Comparison of ENCODE assay signal across 1 cellular context in the genomic region with DNA sequence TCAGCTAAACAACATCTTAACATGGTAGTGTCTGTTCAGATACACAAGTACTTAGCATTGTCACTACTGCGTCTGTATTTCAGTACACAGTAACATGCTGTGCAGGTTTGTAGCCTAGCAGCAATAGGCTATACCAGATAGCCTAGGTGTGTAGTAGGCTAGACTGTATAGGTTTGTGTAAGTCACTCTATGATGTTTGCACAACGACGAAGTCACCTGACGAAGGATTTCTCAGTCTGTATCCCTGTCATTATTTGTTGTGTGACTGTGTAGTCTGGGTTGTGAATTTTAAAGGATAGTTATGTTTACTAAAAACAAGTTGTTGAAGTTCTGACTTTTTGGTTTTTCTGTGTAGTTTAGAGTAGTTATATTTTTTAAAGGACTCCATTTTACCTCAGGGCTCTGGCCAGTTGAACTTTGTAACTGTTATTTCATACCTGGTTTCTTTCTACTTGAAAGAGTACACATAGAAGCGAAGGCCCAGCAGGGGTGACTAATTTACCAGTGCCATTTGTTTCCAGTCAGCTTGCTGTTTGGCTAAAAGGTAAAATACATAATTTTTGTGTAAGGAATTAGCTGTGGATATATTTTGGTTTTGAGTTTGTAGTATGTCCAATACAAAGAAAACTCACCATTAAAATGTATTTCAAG.
TF ChIP-seq lines count a peak whose summit lies in the region.

No MANE protein-coding gene starts in this region.

TF ChIP-seq in HepG2, 621 proteins besides CTCF, POLR2A, EP300 and RAD21 (continued from another document and continues in another):
- no peak for TF ChIP-seq ZNF782 (CRISPR knock-in tag; IDR thresholded peaks at IDR 0.05; ENCODE audit: borderline replicate concordance)
- TF ChIP-seq TBL1XR1 (IDR thresholded peaks at IDR 0.05; ENCODE audit: borderline replicate concordance, low read length, partially characterized antibody), result no peak
- no peak for TF ChIP-seq ZNF44 (CRISPR knock-in tag; IDR thresholded peaks at IDR 0.05)
- no peak for TF ChIP-seq TOPORS (CRISPR knock-in tag; IDR thresholded peaks at IDR 0.05)
- TF ChIP-seq, protein P1, sequence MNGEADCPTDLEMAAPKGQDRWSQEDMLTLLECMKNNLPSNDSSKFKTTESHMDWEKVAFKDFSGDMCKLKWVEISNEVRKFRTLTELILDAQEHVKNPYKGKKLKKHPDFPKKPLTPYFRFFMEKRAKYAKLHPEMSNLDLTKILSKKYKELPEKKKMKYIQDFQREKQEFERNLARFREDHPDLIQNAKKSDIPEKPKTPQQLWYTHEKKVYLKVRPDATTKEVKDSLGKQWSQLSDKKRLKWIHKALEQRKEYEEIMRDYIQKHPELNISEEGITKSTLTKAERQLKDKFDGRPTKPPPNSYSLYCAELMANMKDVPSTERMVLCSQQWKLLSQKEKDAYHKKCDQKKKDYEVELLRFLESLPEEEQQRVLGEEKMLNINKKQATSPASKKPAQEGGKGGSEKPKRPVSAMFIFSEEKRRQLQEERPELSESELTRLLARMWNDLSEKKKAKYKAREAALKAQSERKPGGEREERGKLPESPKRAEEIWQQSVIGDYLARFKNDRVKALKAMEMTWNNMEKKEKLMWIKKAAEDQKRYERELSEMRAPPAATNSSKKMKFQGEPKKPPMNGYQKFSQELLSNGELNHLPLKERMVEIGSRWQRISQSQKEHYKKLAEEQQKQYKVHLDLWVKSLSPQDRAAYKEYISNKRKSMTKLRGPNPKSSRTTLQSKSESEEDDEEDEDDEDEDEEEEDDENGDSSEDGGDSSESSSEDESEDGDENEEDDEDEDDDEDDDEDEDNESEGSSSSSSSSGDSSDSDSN (CRISPR knock-in tag; IDR thresholded peaks at IDR 0.05), result 0 out of 2 replicates have a peak, but pooled peaks have one; percentile 17
- TF ChIP-seq ZFP41 (CRISPR knock-in tag; IDR thresholded peaks at IDR 0.05; ENCODE audit: borderline replicate concordance), result no peak
- TF ChIP-seq CCAR2 (optimal IDR thresholded peaks at IDR 0.05; ENCODE audit: low read depth, low read length), result no peak
- TF ChIP-seq, protein P2, sequence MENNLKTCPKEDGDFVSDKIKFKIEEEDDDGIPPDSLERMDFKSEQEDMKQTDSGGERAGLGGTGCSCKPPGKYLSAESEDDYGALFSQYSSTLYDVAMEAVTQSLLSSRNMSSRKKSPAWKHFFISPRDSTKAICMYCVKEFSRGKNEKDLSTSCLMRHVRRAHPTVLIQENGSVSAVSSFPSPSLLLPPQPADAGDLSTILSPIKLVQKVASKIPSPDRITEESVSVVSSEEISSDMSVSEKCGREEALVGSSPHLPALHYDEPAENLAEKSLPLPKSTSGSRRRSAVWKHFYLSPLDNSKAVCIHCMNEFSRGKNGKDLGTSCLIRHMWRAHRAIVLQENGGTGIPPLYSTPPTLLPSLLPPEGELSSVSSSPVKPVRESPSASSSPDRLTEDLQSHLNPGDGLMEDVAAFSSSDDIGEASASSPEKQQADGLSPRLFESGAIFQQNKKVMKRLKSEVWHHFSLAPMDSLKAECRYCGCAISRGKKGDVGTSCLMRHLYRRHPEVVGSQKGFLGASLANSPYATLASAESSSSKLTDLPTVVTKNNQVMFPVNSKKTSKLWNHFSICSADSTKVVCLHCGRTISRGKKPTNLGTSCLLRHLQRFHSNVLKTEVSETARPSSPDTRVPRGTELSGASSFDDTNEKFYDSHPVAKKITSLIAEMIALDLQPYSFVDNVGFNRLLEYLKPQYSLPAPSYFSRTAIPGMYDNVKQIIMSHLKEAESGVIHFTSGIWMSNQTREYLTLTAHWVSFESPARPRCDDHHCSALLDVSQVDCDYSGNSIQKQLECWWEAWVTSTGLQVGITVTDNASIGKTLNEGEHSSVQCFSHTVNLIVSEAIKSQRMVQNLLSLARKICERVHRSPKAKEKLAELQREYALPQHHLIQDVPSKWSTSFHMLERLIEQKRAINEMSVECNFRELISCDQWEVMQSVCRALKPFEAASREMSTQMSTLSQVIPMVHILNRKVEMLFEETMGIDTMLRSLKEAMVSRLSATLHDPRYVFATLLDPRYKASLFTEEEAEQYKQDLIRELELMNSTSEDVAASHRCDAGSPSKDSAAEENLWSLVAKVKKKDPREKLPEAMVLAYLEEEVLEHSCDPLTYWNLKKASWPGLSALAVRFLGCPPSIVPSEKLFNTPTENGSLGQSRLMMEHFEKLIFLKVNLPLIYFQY (CRISPR knock-in tag; IDR thresholded peaks at IDR 0.05; ENCODE audit: borderline replicate concordance), result no peak
- TF ChIP-seq CREB1 (IDR thresholded peaks at IDR 0.05), result 0 out of 2 replicates have a peak, but pooled peaks have one; percentile 22
- TF ChIP-seq CREB1 (CRISPR knock-in tag; IDR thresholded peaks at IDR 0.05), result no peak
- TF ChIP-seq SSRP1 (CRISPR knock-in tag; IDR thresholded peaks at IDR 0.05), result no peak
- TF ChIP-seq HMG20A (CRISPR knock-in tag; IDR thresholded peaks at IDR 0.05; ENCODE audit: borderline replicate concordance), result no peak; the same call in 1 of the 2 replicates
- no peak for TF ChIP-seq TAF1 (CRISPR knock-in tag; IDR thresholded peaks at IDR 0.05)
- TF ChIP-seq ZSCAN31 (CRISPR knock-in tag; IDR thresholded peaks at IDR 0.05; ENCODE audit: low read depth), result no peak
- no peak for TF ChIP-seq ZBTB38 (CRISPR knock-in tag; IDR thresholded peaks at IDR 0.05)
- peak; percentile 14 for TF ChIP-seq TEAD3 (CRISPR knock-in tag; optimal IDR thresholded peaks at IDR 0.05; ENCODE audit: borderline replicate concordance)
- TF ChIP-seq, protein P3, sequence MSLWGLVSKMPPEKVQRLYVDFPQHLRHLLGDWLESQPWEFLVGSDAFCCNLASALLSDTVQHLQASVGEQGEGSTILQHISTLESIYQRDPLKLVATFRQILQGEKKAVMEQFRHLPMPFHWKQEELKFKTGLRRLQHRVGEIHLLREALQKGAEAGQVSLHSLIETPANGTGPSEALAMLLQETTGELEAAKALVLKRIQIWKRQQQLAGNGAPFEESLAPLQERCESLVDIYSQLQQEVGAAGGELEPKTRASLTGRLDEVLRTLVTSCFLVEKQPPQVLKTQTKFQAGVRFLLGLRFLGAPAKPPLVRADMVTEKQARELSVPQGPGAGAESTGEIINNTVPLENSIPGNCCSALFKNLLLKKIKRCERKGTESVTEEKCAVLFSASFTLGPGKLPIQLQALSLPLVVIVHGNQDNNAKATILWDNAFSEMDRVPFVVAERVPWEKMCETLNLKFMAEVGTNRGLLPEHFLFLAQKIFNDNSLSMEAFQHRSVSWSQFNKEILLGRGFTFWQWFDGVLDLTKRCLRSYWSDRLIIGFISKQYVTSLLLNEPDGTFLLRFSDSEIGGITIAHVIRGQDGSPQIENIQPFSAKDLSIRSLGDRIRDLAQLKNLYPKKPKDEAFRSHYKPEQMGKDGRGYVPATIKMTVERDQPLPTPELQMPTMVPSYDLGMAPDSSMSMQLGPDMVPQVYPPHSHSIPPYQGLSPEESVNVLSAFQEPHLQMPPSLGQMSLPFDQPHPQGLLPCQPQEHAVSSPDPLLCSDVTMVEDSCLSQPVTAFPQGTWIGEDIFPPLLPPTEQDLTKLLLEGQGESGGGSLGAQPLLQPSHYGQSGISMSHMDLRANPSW (CRISPR knock-in tag; IDR thresholded peaks at IDR 0.05; ENCODE audit: borderline replicate concordance), result no peak
- TF ChIP-seq ASH2L (IDR thresholded peaks at IDR 0.05; ENCODE audit: insufficient read length, low read depth, low read length), result peak; percentile 85
- TF ChIP-seq, protein P4, sequence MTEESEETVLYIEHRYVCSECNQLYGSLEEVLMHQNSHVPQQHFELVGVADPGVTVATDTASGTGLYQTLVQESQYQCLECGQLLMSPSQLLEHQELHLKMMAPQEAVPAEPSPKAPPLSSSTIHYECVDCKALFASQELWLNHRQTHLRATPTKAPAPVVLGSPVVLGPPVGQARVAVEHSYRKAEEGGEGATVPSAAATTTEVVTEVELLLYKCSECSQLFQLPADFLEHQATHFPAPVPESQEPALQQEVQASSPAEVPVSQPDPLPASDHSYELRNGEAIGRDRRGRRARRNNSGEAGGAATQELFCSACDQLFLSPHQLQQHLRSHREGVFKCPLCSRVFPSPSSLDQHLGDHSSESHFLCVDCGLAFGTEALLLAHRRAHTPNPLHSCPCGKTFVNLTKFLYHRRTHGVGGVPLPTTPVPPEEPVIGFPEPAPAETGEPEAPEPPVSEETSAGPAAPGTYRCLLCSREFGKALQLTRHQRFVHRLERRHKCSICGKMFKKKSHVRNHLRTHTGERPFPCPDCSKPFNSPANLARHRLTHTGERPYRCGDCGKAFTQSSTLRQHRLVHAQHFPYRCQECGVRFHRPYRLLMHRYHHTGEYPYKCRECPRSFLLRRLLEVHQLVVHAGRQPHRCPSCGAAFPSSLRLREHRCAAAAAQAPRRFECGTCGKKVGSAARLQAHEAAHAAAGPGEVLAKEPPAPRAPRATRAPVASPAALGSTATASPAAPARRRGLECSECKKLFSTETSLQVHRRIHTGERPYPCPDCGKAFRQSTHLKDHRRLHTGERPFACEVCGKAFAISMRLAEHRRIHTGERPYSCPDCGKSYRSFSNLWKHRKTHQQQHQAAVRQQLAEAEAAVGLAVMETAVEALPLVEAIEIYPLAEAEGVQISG (CRISPR knock-in tag; IDR thresholded peaks at IDR 0.05), result peak; percentile 32; the same call in 1 of the 2 replicates
- TF ChIP-seq ZNF274 (CRISPR knock-in tag; IDR thresholded peaks at IDR 0.05), result no peak
- TF ChIP-seq SMARCE1 (IDR thresholded peaks at IDR 0.05; ENCODE audit: borderline replicate concordance), result no peak
- TF ChIP-seq ZNF747 (CRISPR knock-in tag; IDR thresholded peaks at IDR 0.05; ENCODE audit: borderline replicate concordance), result no peak
- no peak for TF ChIP-seq ATM (IDR thresholded peaks at IDR 0.05; ENCODE audit: borderline replicate concordance)
- TF ChIP-seq, protein P5, sequence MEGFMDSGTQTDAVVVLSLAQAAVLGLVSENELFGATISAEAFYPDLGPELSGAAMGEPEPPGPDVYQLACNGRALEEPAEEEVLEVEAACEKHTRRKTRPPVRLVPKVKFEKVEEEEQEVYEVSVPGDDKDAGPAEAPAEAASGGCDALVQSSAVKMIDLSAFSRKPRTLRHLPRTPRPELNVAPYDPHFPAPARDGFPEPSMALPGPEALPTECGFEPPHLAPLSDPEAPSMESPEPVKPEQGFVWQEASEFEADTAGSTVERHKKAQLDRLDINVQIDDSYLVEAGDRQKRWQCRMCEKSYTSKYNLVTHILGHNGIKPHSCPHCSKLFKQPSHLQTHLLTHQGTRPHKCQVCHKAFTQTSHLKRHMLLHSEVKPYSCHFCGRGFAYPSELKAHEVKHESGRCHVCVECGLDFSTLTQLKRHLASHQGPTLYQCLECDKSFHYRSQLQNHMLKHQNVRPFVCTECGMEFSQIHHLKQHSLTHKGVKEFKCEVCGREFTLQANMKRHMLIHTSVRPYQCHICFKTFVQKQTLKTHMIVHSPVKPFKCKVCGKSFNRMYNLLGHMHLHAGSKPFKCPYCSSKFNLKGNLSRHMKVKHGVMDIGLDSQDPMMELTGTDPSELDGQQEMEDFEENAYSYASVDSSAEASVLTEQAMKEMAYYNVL (CRISPR knock-in tag; IDR thresholded peaks at IDR 0.05; ENCODE audit: borderline replicate concordance), result no peak
- no peak for TF ChIP-seq NFYC (CRISPR knock-in tag; IDR thresholded peaks at IDR 0.05)
- no peak for TF ChIP-seq CAMTA2 (CRISPR knock-in tag; IDR thresholded peaks at IDR 0.05; ENCODE audit: borderline replicate concordance)
- no peak for TF ChIP-seq ZNF350 (CRISPR knock-in tag; IDR thresholded peaks at IDR 0.05; ENCODE audit: borderline replicate concordance, low read depth)
- TF ChIP-seq ZSCAN9 (CRISPR knock-in tag; IDR thresholded peaks at IDR 0.05; ENCODE audit: borderline replicate concordance), result no peak
- no peak for TF ChIP-seq ZFP36 (IDR thresholded peaks at IDR 0.05; ENCODE audit: borderline replicate concordance, low read depth, low read length, partially characterized antibody)
- TF ChIP-seq ZFP82 (CRISPR knock-in tag; IDR thresholded peaks at IDR 0.05; ENCODE audit: borderline replicate concordance), result no peak
- TF ChIP-seq RFX5 (IDR thresholded peaks at IDR 0.05; ENCODE audit: low read depth, low read length), result peak; percentile 70
- no peak for TF ChIP-seq KMT2B (CRISPR knock-in tag; IDR thresholded peaks at IDR 0.05)
- TF ChIP-seq, protein P6, sequence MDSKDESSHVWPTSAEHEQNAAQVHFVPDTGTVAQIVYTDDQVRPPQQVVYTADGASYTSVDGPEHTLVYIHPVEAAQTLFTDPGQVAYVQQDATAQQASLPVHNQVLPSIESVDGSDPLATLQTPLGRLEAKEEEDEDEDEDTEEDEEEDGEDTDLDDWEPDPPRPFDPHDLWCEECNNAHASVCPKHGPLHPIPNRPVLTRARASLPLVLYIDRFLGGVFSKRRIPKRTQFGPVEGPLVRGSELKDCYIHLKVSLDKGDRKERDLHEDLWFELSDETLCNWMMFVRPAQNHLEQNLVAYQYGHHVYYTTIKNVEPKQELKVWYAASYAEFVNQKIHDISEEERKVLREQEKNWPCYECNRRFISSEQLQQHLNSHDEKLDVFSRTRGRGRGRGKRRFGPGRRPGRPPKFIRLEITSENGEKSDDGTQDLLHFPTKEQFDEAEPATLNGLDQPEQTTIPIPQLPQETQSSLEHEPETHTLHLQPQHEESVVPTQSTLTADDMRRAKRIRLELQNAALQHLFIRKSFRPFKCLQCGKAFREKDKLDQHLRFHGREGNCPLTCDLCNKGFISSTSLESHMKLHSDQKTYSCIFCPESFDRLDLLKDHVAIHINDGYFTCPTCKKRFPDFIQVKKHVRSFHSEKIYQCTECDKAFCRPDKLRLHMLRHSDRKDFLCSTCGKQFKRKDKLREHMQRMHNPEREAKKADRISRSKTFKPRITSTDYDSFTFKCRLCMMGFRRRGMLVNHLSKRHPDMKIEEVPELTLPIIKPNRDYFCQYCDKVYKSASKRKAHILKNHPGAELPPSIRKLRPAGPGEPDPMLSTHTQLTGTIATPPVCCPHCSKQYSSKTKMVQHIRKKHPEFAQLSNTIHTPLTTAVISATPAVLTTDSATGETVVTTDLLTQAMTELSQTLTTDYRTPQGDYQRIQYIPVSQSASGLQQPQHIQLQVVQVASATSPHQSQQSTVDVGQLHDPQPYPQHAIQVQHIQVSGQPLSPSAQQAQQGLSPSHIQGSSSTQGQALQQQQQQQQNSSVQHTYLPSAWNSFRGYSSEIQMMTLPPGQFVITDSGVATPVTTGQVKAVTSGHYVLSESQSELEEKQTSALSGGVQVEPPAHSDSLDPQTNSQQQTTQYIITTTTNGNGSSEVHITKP (CRISPR knock-in tag; IDR thresholded peaks at IDR 0.05; ENCODE audit: low read depth), result no peak
- no peak for TF ChIP-seq ZNF891 (CRISPR knock-in tag; IDR thresholded peaks at IDR 0.05)
- TF ChIP-seq, protein P7, sequence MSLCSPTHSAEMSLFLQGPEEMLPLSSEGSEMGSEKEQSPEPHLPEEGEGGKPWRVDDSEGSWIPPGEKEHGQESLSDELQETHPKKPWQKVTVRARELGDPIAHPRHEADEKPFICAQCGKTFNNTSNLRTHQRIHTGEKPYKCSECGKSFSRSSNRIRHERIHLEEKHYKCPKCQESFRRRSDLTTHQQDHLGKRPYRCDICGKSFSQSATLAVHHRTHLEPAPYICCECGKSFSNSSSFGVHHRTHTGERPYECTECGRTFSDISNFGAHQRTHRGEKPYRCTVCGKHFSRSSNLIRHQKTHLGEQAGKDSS (CRISPR knock-in tag; IDR thresholded peaks at IDR 0.05; ENCODE audit: borderline replicate concordance, low read depth), result no peak
- TF ChIP-seq DNMT1 (CRISPR knock-in tag; IDR thresholded peaks at IDR 0.05), result no peak
- TF ChIP-seq MTF2 (CRISPR knock-in tag; IDR thresholded peaks at IDR 0.05; ENCODE audit: borderline replicate concordance), result no peak
- no peak for TF ChIP-seq NFKB2 (CRISPR knock-in tag; IDR thresholded peaks at IDR 0.05; ENCODE audit: borderline replicate concordance)
- 0 out of 2 replicates have a peak, but pooled peaks have one; percentile 9 for TF ChIP-seq RAD51 (IDR thresholded peaks at IDR 0.05; ENCODE audit: borderline replicate concordance)
- TF ChIP-seq HMG20B (CRISPR knock-in tag; conservative IDR thresholded peaks at IDR 0.05), result no peak
- TF ChIP-seq ZNF790 (CRISPR knock-in tag; IDR thresholded peaks at IDR 0.05; ENCODE audit: borderline replicate concordance), result no peak
- TF ChIP-seq NRL (CRISPR knock-in tag; IDR thresholded peaks at IDR 0.05; ENCODE audit: borderline replicate concordance), result no peak
- TF ChIP-seq RARA (CRISPR knock-in tag; IDR thresholded peaks at IDR 0.05), result 0 out of 2 replicates have a peak, but pooled peaks have one; percentile 14
- TF ChIP-seq MIER2 (CRISPR knock-in tag; IDR thresholded peaks at IDR 0.05), result no peak
